ENCODE assay signal across 10 cellular contexts in the genomic region with DNA sequence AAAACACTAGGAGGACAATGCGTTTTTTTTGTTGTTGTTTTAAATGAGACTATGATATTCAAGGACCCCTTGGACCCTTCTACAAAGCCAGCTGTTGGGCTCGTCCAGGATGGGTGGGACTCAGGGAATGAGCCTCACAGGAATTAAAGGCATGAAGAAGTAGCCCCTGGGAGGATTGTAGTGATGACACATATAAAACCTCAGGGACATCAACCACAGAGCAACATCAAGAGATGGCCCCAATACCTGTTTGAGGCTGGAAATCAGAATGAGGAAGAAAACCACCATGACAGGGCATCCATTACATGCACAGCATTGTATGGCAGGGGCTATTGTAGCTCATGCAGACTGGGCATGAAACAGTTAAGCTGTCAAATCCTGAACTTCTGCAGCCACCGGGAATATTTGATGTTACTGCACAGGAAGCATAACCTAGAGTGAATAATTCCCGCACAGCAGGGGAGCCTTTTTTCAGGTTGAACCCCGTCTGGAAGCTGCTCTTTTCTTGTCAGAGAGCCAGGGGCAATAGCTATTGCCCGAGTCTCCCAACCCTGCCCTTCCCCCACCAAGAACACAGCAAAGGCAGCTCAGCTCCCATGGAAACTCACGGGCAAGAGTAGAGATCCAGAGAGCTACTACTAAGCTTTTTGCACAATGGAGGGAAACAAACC.
DNase-seq lines count a peak whose midpoint lies in the region; ATAC-seq, FAIRE-seq and TF ChIP-seq lines count a peak whose summit lies in the region.
"Had no signal": no experiment of that assay in that cellular context is flagged by ENCODE, and none has a peak within 500 bp of the region (broad histone marks: within the 10 kb centered on the region; RNA-seq: fewer than 3 reads in every experiment).

No MANE protein-coding gene starts in this region.

- no peaks in the 10 kb centered on the region for H3K36me3 ChIP-seq in ectodermal cell (ENCODE audit: control insufficient read depth, insufficient read depth, low read length)
- H3K36me3 ChIP-seq in parathyroid adenoma (ENCODE audit: control insufficient read depth, insufficient read depth, low read length), result no peaks in the 10 kb centered on the region
- no peaks in the 10 kb centered on the region for H3K36me3 ChIP-seq in CD8-positive, alpha-beta T cell (ENCODE audit: insufficient read depth, low read length)
- H3K36me3 ChIP-seq: sigmoid colon had no signal

- H3K4me3 ChIP-seq in ectodermal cell (ENCODE audit: insufficient read depth, low read depth, low read length) (no peak overlapping the region), parathyroid adenoma (ENCODE audit: low read depth, low read length) (no peak overlapping the region)
- H3K4me3 ChIP-seq in CD8-positive, alpha-beta T cell (ENCODE audit: low read depth, low read length), result no peak overlapping the region
- H3K4me3 ChIP-seq: sigmoid colon had no signal

- intact Hi-C loops in CD8-positive, alpha-beta T cell (cut with DNase I, micrococcal nuclease), result no loop called here

- H3K4me1 ChIP-seq in ectodermal cell (ENCODE audit: control insufficient read depth, insufficient read depth, low read length), result peaks cover 6% of the 10 kb centered on the region
- H3K4me1 ChIP-seq in parathyroid adenoma, result no peaks in the 10 kb centered on the region
- H3K4me1 ChIP-seq in CD8-positive, alpha-beta T cell (ENCODE audit: insufficient read depth, low read length), result no peaks in the 10 kb centered on the region

- H3K27me3 Mint-ChIP-seq in CD8-positive, alpha-beta T cell (ENCODE audit: low read depth), result no peaks in the 10 kb centered on the region

- peaks cover 7% of the 10 kb centered on the region for H3K9me3 Mint-ChIP-seq in CD8-positive, alpha-beta T cell
- peaks cover 4 to 11% of the 10 kb centered on the region in 2 donors for H3K9me3 Mint-ChIP-seq in activated naive CD4-positive, alpha-beta T cell treated with anti-CD3 and anti-CD28 coated beads, Interleukin-2, amount 50 U/mL, for 72 hours

- no peak overlapping the region for H3K4me2 ChIP-seq in parathyroid adenoma (ENCODE audit: low read length)

- H3K27me3 ChIP-seq in ectodermal cell (ENCODE audit: control insufficient read depth, insufficient read depth, low read length, poor library complexity, severe bottlenecking) (no peaks in the 10 kb centered on the region), parathyroid adenoma (ENCODE audit: control insufficient read depth, insufficient read depth, low read length) (no peaks in the 10 kb centered on the region)
- H3K27me3 ChIP-seq in CD8-positive, alpha-beta T cell (ENCODE audit: insufficient read depth, low read length), result no peaks in the 10 kb centered on the region
- H3K27me3 ChIP-seq: sigmoid colon had no signal

- ATAC-seq in CD8-positive, alpha-beta T cell, result no peak
- no peak for ATAC-seq in activated naive CD4-positive, alpha-beta T cell treated with anti-CD3 and anti-CD28 coated beads, Interleukin-2, amount 50 U/mL, for 72 hours

- 17 to 20% methylated on average over 7 of the region's 7 CpGs for WGBS in ectodermal cell, 2 experiments

- FAIRE-seq in HTR-8/SVneo (lab: Jason Lieb, UNC), result no peak

- no peaks in the 10 kb centered on the region for H3K79me2 ChIP-seq in parathyroid adenoma

- H3K27ac ChIP-seq in ectodermal cell (ENCODE audit: insufficient read depth, low read depth, low read length, poor library complexity, severe bottlenecking) (peak overlapping the region; percentile 48), parathyroid adenoma (no peak overlapping the region)
- H3K27ac ChIP-seq in CD8-positive, alpha-beta T cell (ENCODE audit: low read depth, low read length), result no peak overlapping the region

- CTCF ChIA-PET in CD8-positive, alpha-beta T cell (lab: Charles Lee), result no interaction called here

- H3K9me3 ChIP-seq in ectodermal cell (ENCODE audit: control insufficient read depth, low read length) (no peaks in the 10 kb centered on the region), parathyroid adenoma (ENCODE audit: control insufficient read depth, low read length) (peaks cover 4% of the 10 kb centered on the region)
- no peaks in the 10 kb centered on the region for H3K9me3 ChIP-seq in CD8-positive, alpha-beta T cell (ENCODE audit: low read length)
- H3K9me3 ChIP-seq: sigmoid colon had no signal

- POLR2A ChIA-PET in CD8-positive, alpha-beta T cell (lab: Charles Lee), result no interaction called here

- no peak overlapping the region for H3K4me3 Mint-ChIP-seq in CD8-positive, alpha-beta T cell

- H3K4me1 Mint-ChIP-seq in CD8-positive, alpha-beta T cell (ENCODE audit: low read depth), result no peaks in the 10 kb centered on the region

- peak overlapping the region; percentile 28 for H2AFZ ChIP-seq in parathyroid adenoma

- H3K36me3 Mint-ChIP-seq in CD8-positive, alpha-beta T cell, result no peaks in the 10 kb centered on the region
- H3K36me3 Mint-ChIP-seq in activated naive CD4-positive, alpha-beta T cell treated with anti-CD3 and anti-CD28 coated beads, Interleukin-2, amount 50 U/mL, for 72 hours, result no peaks in the 10 kb centered on the region

- no peak overlapping the region for H3K27ac Mint-ChIP-seq in CD8-positive, alpha-beta T cell
- H3K27ac Mint-ChIP-seq in activated naive CD4-positive, alpha-beta T cell treated with anti-CD3 and anti-CD28 coated beads, Interleukin-2, amount 50 U/mL, for 72 hours, result no peak overlapping the region

- DNase-seq in HT1080 (ENCODE audit: low read depth) (peak; percentile 94), NCI-H774 (lab: John Stamatoyannopoulos, UW) (peak; percentile 58), GF-D8 (lab: John Stamatoyannopoulos, UW) (no peak), HTR-8/SVneo (ENCODE audit: insufficient read length, low spot score) (no peak)
- no peak for DNase-seq in CD8-positive, alpha-beta T cell
- no peak for DNase-seq in activated naive CD4-positive, alpha-beta T cell treated with anti-CD3 and anti-CD28 coated beads, Interleukin-2, amount 50 U/mL, for 72 hours (ENCODE audit: low spot score in 2 of 2)
- DNase-seq: sigmoid colon, T-helper 1 cell had no signal

- no peak for TF ChIP-seq CTCF in parathyroid adenoma (IDR thresholded peaks at IDR 0.05)
- TF ChIP-seq CTCF in CD8-positive, alpha-beta T cell (IDR thresholded peaks at IDR 0.05), result no peak

- H3K9ac ChIP-seq in parathyroid adenoma, result no peak overlapping the region

Comparison
In these comparisons a context has a peak if more than half of its experiments do, and no peak if none do; other contexts are left out.
1. DNase-seq: peak in HT1080 (single experiment) and NCI-H774 (single experiment); none in GF-D8 (single experiment), HTR-8/SVneo (single experiment), CD8-positive, alpha-beta T cell (0 of 7) and activated naive CD4-positive, alpha-beta T cell treated with anti-CD3 and anti-CD28 coated beads, Interleukin-2, amount 50 U/mL, for 72 hours (0 of 2).